ENCODE assay signal across 1 cellular context in genomic region chr2:62774555-62775366, GRCh38.
TF ChIP-seq lines count a peak whose summit lies in the region.

No MANE protein-coding gene starts in this region.

TF ChIP-seq in GM23338, 12 proteins besides CTCF, POLR2A, EP300 and RAD21 (continued from another document):
- no peak for TF ChIP-seq ZNF462 (CRISPR knock-in tag; IDR thresholded peaks at IDR 0.05)
- TF ChIP-seq STAT1 (IDR thresholded peaks at IDR 0.05; ENCODE audit: unreplicated experiment), result no peak
- TF ChIP-seq EZH2 (IDR thresholded peaks at IDR 0.05; ENCODE audit: low read depth, unreplicated experiment), result no peak
- no peak for TF ChIP-seq ZNF331 (CRISPR knock-in tag; IDR thresholded peaks at IDR 0.05; ENCODE audit: low read depth)
- no peak for TF ChIP-seq NANOG (IDR thresholded peaks at IDR 0.05; ENCODE audit: borderline replicate concordance)
